Comparison of ENCODE assay signal across 8 cellular contexts in the genomic region with DNA sequence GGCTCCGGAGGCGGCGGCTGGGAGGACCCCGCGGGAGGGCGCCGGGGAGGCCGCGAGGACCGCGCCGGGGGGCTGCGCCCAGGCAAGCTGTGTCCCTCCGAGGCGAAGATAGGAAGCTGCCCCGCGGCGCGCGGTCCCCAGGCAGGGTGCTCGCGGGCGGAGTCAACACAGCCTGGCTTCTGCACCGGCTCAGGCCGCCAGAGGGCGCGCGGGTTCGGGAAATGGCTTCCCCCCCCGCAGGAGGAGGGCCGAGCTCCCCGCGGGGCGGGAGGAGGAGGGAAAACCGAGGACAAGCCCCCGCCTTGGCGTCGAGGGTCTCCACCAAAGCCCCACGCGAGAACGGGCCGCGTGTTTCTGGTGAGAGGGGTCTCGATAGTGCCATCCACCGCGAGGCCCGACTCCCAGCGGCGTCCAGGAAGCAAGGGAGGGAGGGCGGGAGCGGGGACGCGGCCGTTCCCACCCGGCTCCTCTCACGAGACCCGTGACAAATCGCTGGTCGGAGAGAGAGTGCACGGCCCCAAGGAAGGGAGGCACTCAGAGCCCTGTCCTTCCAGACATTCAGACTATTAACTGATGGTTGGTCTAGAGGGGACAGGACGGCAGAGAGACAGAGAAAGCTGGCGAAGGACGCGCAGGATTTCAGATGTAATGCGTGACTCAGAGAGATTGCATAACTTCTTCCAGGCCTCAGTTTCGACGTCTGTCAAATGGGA.
DNase-seq lines count a peak whose midpoint lies in the region; ATAC-seq and TF ChIP-seq lines count a peak whose summit lies in the region.

No MANE protein-coding gene starts in this region.

- no peaks in the 10 kb centered on the region for H3K27me3 ChIP-seq in HL-60 (ENCODE audit: insufficient read depth, poor library complexity, severe bottlenecking)
- no peaks in the 10 kb centered on the region for H3K27me3 ChIP-seq in PC-9 (ENCODE audit: insufficient read depth, low read depth)

- H3K4me1 Mint-ChIP-seq in nephron progenitor cell, result peaks cover 14% of the 10 kb centered on the region

- H3K4me3 ChIP-seq in HL-60 (replicated peaks; ENCODE audit: insufficient read depth, low read length), result peak overlapping the region; percentile 66
- H3K4me3 ChIP-seq in PC-9, result peak overlapping the region; percentile 71
- H3K4me3 ChIP-seq in fibroblast of pulmonary artery (replicated peaks; ENCODE audit: low read depth, low read length), result peak overlapping the region; percentile 60

- H3K27ac ChIP-seq in HL-60 (replicated peaks) (peak overlapping the region; percentile 53), PC-9 (no peak overlapping the region)

- POLR2A ChIA-PET in PC-9 (lab: Charles Lee; ENCODE audit: unreplicated experiment), result no interaction called here

- DNase-seq in DMS 273 treated with DMSO at 0.1 percent for 48 hours (lab: John Stamatoyannopoulos, UW) (peak; percentile 20), HL-60 (ENCODE audit: low read depth in 1 of 2, low spot score in 1 of 2) (peak; percentile 54 to 84), PC-9 (peak; percentile 50 to 89), activated T-helper 1 cell treated with Interleukin-2 at 50 U/mL for 16 hours (ENCODE audit: low read depth) (peak; percentile 83), fibroblast of pulmonary artery (ENCODE audit: low read depth) (peak; percentile 78), nephron progenitor cell (peak; percentile 97)
- DNase-seq in stimulated activated naive CD8-positive, alpha-beta T cell treated with anti-CD3 and anti-CD28 coated beads, Interleukin-15, Interleukin-2, amounts not matched to agents 100 U/mL and 50 U/mL, for 24 hours, result peak; percentile 96

- no peaks in the 10 kb centered on the region for H3K9me3 ChIP-seq in PC-9 (ENCODE audit: insufficient read depth, low read depth)

- TF ChIP-seq CTCF in HL-60 (IDR thresholded peaks at IDR 0.05; ENCODE audit: insufficient read depth, low read length) (peak; percentile 61), PC-9 (conservative IDR thresholded peaks at IDR 0.05) (peak; percentile 90), fibroblast of pulmonary artery (IDR thresholded peaks at IDR 0.05; ENCODE audit: low read length, missing control alignments) (peak; percentile 69), nephron progenitor cell (IDR thresholded peaks at IDR 0.05) (peak; percentile 87)

- H3K27ac Mint-ChIP-seq in nephron progenitor cell, result no peak overlapping the region

- peaks cover 34% of the 10 kb centered on the region for H3K27me3 Mint-ChIP-seq in nephron progenitor cell (ENCODE audit: low read depth, poor library complexity)

- peak overlapping the region; percentile 95 for H2AFZ ChIP-seq in PC-9

- no peaks in the 10 kb centered on the region for H3K9me3 Mint-ChIP-seq in nephron progenitor cell

- no peaks in the 10 kb centered on the region for H3K36me3 ChIP-seq in PC-9 (ENCODE audit: low read depth)

- no peaks in the 10 kb centered on the region for H3K9me2 ChIP-seq in PC-9 (ENCODE audit: insufficient read depth)

- peak overlapping the region; percentile 81 for H3K4me3 Mint-ChIP-seq in nephron progenitor cell

- H3K4me1 ChIP-seq in PC-9 (replicated peaks; ENCODE audit: insufficient read depth), result no peaks in the 10 kb centered on the region

- no peaks in the 10 kb centered on the region for H3K36me3 Mint-ChIP-seq in nephron progenitor cell (ENCODE audit: low read depth)

- intact Hi-C loops in PC-9 (cut with micrococcal nuclease; ENCODE audit: unreplicated experiment), result loop anchor here (2.0 kb wide), 2 partner anchors 105 to 1127 kb away; partner anchors contain the start of gene NETO2

- peak overlapping the region; percentile 97 for H3K4me2 ChIP-seq in PC-9

- no peaks in the 10 kb centered on the region for H3F3A ChIP-seq in PC-9 (ENCODE audit: insufficient read depth, low read depth)

- H4K20me1 ChIP-seq in PC-9 (ENCODE audit: insufficient read depth), result no peaks in the 10 kb centered on the region

- CTCF ChIA-PET in PC-9 (lab: Charles Lee), result interaction anchor here (0.7 to 2.4 kb wide), 8 partner anchors 36 to 1585 kb away, joined by 3 to 16 read pairs (median 6); partner anchors contain the start of genes ITFG1 and PHKB

- no TSS peak for BruUV-seq in PC-9 (replicated peaks; lab: Mats Ljungman, UMichigan)

- no peaks in the 10 kb centered on the region for H3K79me2 ChIP-seq in PC-9 (ENCODE audit: low read depth)

- peak; percentile 68 for ATAC-seq in GM19468 (IDR thresholded peaks at IDR 0.05; ENCODE audit: extremely low read depth, unreplicated experiment)
- ATAC-seq in stimulated activated naive CD8-positive, alpha-beta T cell treated with anti-CD3 and anti-CD28 coated beads, Interleukin-15, Interleukin-2, amounts not matched to agents 100 U/mL and 50 U/mL, for 24 hours, result peak; percentile 95

Comparison
In these comparisons a context has a peak if more than half of its experiments do, and no peak if none do; other contexts are left out.
1. DNase-seq: peak in every context shown above with its lines; median percentile 97 in nephron progenitor cell; 96 in stimulated activated naive CD8-positive, alpha-beta T cell treated with anti-CD3 and anti-CD28 coated beads, Interleukin-15, Interleukin-2, amounts not matched to agents 100 U/mL and 50 U/mL, for 24 hours; 83 in activated T-helper 1 cell treated with Interleukin-2 at 50 U/mL for 16 hours; 78 in fibroblast of pulmonary artery; 70 in PC-9; 69 in HL-60; 20 in DMS 273 treated with DMSO at 0.1 percent for 48 hours.